Comparison of ENCODE assay signal across 15 cellular contexts in the genomic region with DNA sequence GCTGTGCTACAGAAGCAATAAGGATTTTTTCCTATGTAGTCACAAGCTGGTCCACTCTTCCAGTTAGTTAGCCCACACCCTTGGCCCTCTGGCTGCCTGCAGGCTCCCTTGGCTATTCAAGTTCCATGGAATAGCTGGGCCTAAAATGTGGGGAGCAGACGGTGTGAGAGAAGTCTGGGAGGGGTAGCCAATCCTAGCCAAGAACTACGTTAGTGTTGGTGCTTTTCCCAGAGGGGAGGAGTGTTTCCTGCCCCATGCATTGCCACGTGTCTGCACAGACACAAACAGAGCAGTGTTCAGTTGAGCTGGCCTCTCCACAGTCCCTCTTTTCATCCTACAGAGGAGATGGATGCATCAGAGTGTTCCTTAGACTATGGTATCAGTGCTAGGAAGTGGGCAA. TPM values are rescaled to one million over a fixed set of nuclear protein-coding genes. Genes with fewer than 3 reads are reported as not detected.
DNase-seq lines count a peak whose midpoint lies in the region; ATAC-seq lines count a peak whose summit lies in the region.
"Had no signal": no experiment of that assay in that cellular context is flagged by ENCODE, and none has a peak within 500 bp of the region (broad histone marks: within the 10 kb centered on the region; RNA-seq: fewer than 3 reads in every experiment).

No MANE protein-coding gene starts in this region.

- H3K18ac ChIP-seq in mesenchymal stem cell (ENCODE audit: low read depth in 1 of 2, low read length in 2 of 2), result no peak overlapping the region

- H4K91ac ChIP-seq in mesenchymal stem cell (ENCODE audit: low read length), result no peak overlapping the region

- no peak overlapping the region for H3K4me3 ChIP-seq in mesenchymal stem cell (ENCODE audit: insufficient read depth in 1 of 2, low read depth in 1 of 2, low read length in 2 of 2)
- H3K4me3 ChIP-seq: esophagus squamous epithelium, tibial nerve had no signal

- peak overlapping the region; percentile 63 for H3K9ac ChIP-seq in mesenchymal stem cell (ENCODE audit: low read length)

- peaks cover 0 to 10% of the 10 kb centered on the region in 2 experiments for H3K36me3 ChIP-seq in mesenchymal stem cell (ENCODE audit: control insufficient read depth in 1 of 2, insufficient read depth in 2 of 2, low read depth in 1 of 2, low read length in 2 of 2)
- H3K36me3 ChIP-seq: esophagus squamous epithelium had no signal

- H4K8ac ChIP-seq in mesenchymal stem cell (ENCODE audit: low read length), result no peak overlapping the region

- no peak overlapping the region for H3K27ac Mint-ChIP-seq in immature natural killer cell

- no peak overlapping the region for H3K23ac ChIP-seq in mesenchymal stem cell (ENCODE audit: low read length in 2 of 2)

- H3K4me1 Mint-ChIP-seq in immature natural killer cell, result no peaks in the 10 kb centered on the region

- H3K27me3 ChIP-seq in mesenchymal stem cell (ENCODE audit: control insufficient read depth in 1 of 2, insufficient read depth in 1 of 2, low read length in 2 of 2), result no peaks in the 10 kb centered on the region
- H3K27me3 ChIP-seq: esophagus squamous epithelium, tibial nerve had no signal

- H3K4me1 ChIP-seq in mesenchymal stem cell (ENCODE audit: control insufficient read depth, insufficient read depth, low read depth, low read length), result peaks cover 6% of the 10 kb centered on the region

- peaks cover 0 to 5% (median under 1%) of the 10 kb centered on the region in 6 donors for H3K9me3 Mint-ChIP-seq in immature natural killer cell

- H3K14ac ChIP-seq in mesenchymal stem cell (ENCODE audit: low read length in 2 of 2), result no peak overlapping the region

- peaks cover 22% of the 10 kb centered on the region for H3K79me1 ChIP-seq in mesenchymal stem cell (replicated peaks; ENCODE audit: low read length, poor library complexity, severe bottlenecking)

- H2BK12ac ChIP-seq in mesenchymal stem cell (ENCODE audit: low read length in 2 of 2), result no peak overlapping the region

- H3K27me3 Mint-ChIP-seq in immature natural killer cell (ENCODE audit: low read depth in 3 of 3), result peaks cover 0 to 8% (median 2%) of the 10 kb centered on the region in 3 donors

- H3K36me3 Mint-ChIP-seq in immature natural killer cell, result peaks cover 0 to 4% (median 0%) of the 10 kb centered on the region in 3 donors

- H3K4me2 ChIP-seq in mesenchymal stem cell (ENCODE audit: low read length, poor library complexity, severe bottlenecking), result no peak overlapping the region

- no peak overlapping the region for H2AK5ac ChIP-seq in mesenchymal stem cell (ENCODE audit: low read length, severe bottlenecking)

- no peak overlapping the region for H3K27ac ChIP-seq in mesenchymal stem cell (ENCODE audit: low read length, poor library complexity, severe bottlenecking)

- 28% methylated on average over 3 of the region's 3 CpGs for WGBS in mesenchymal stem cell

- no peak overlapping the region for H3K4me3 Mint-ChIP-seq in immature natural killer cell

- intact Hi-C loops in Right ventricle myocardium inferior (cut with DNase I), result loop anchor here (5.0 kb wide), 1 partner anchor 33 kb away; no protein-coding TSS in a partner anchor
- intact Hi-C loops in cardiac septum (cut with DNase I), result no loop called here

- H2BK5ac ChIP-seq in mesenchymal stem cell (ENCODE audit: low read depth, low read length, poor library complexity, severe bottlenecking), result no peak overlapping the region

- H2AFZ ChIP-seq in mesenchymal stem cell (ENCODE audit: low read depth, low read length), result no peak overlapping the region

- peak; percentile 82 for ATAC-seq in Right ventricle myocardium inferior

- peak; percentile 76 for DNase-seq in Right ventricle myocardium inferior (ENCODE audit: missing footprints)
- DNase-seq in cardiac septum (ENCODE audit: low spot score), result no peak
- DNase-seq in epidermal melanocyte (ENCODE audit: insufficient read length, low spot score), result peak; percentile 70
- DNase-seq in mesenchymal stem cell, result peak; percentile 66
- DNase-seq in NCI-H187 (lab: John Stamatoyannopoulos, UW), result no peak
- DNase-seq in germinal center (ENCODE audit: low spot score), result no peak
- DNase-seq in SW480 (ENCODE audit: low spot score), result no peak
- DNase-seq in immature natural killer cell, result no peak
- DNase-seq: ACHN; activated naive CD4-positive, alpha-beta T cell treated with Interleukin-2 at 50 U/mL for 16 hours; esophagus squamous epithelium; NCI-H2029; SIG-M5; stimulated activated CD4-positive, alpha-beta T cell treated with anti-CD3 and anti-CD28 coated beads, Interleukin-2, amount 100 ng/mL, for 24 hours had no signal

- H3K4ac ChIP-seq in mesenchymal stem cell (ENCODE audit: low read depth in 1 of 2, low read length in 2 of 2), result peak overlapping the region in 1 of 2 experiments; percentile 20

- no peak overlapping the region for H2BK120ac ChIP-seq in mesenchymal stem cell (ENCODE audit: low read depth, low read length)

- H2BK15ac ChIP-seq in mesenchymal stem cell (ENCODE audit: low read depth, poor library complexity, severe bottlenecking), result no peak overlapping the region

- H3K9me3 ChIP-seq in mesenchymal stem cell (ENCODE audit: control insufficient read depth, low read length), result peaks cover 11% of the 10 kb centered on the region

RNA-seq across cellular contexts. Expression of gene IPO9, which starts 59.0 kb away (rescaled TPM):
- total RNA-seq in Right ventricle myocardium inferior (22.6 TPM), cardiac septum (24.7 TPM)
- polyA plus RNA-seq in mesenchymal stem cell (2013, experiment 1 of 2), result 30.8 TPM
- polyA plus RNA-seq in mesenchymal stem cell (2013, experiment 2 of 2), result 34.0 TPM
- polyA plus RNA-seq in immature natural killer cell, result 10 to 100 TPM in 2 of 3 donors, 1 to 10 TPM in 1; 4.9 to 31.5 (median 16.3) TPM

Comparison
In these comparisons a context has a peak if more than half of its experiments do, and no peak if none do; other contexts are left out.
1. DNase-seq: peak in Right ventricle myocardium inferior (single experiment), epidermal melanocyte (single experiment) and mesenchymal stem cell (single experiment); none in cardiac septum (single experiment), NCI-H187 (0 of 2), germinal center (single experiment), SW480 (single experiment) and immature natural killer cell (0 of 3).